ENCODE assay signal across 1 cellular context in the genomic region with DNA sequence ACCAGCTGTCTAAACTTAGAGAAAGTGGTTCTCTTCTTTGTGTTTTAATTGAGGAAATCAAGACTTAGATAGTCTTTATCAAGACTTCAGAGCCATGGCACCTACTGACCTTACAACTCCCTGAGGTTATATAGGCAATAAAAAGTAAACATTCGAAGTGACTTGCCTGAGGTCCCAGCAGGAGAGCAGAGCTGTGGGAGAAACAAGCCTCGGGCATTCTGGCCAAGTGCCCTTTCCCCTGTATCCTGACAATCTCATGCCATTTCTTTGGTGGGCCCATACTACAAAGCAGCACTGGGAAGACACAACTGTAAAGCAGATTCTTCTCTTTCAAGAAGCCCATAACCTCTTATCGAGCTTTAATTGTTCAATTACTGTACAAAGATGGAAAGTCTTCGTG.
TF ChIP-seq lines count a peak whose summit lies in the region.

No MANE protein-coding gene starts in this region.

TF ChIP-seq in HEK293, 187 proteins besides CTCF, POLR2A, EP300 and RAD21 (continued from another document and continues in another):
- TF ChIP-seq, protein P1, sequence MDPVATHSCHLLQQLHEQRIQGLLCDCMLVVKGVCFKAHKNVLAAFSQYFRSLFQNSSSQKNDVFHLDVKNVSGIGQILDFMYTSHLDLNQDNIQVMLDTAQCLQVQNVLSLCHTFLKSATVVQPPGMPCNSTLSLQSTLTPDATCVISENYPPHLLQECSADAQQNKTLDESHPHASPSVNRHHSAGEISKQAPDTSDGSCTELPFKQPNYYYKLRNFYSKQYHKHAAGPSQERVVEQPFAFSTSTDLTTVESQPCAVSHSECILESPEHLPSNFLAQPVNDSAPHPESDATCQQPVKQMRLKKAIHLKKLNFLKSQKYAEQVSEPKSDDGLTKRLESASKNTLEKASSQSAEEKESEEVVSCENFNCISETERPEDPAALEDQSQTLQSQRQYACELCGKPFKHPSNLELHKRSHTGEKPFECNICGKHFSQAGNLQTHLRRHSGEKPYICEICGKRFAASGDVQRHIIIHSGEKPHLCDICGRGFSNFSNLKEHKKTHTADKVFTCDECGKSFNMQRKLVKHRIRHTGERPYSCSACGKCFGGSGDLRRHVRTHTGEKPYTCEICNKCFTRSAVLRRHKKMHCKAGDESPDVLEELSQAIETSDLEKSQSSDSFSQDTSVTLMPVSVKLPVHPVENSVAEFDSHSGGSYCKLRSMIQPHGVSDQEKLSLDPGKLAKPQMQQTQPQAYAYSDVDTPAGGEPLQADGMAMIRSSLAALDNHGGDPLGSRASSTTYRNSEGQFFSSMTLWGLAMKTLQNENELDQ (tag by site-specific recombination; IDR thresholded peaks at IDR 0.05; ENCODE audit: low read depth): no peak
- no peak for TF ChIP-seq ZBTB17 (tag by site-specific recombination; IDR thresholded peaks at IDR 0.05)
- peak; percentile 73 for TF ChIP-seq FEZF1 (tag by site-specific recombination; IDR thresholded peaks at IDR 0.05)
- no peak for TF ChIP-seq ZNF169 (tag by site-specific recombination; IDR thresholded peaks at IDR 0.05)
- TF ChIP-seq, protein P2, sequence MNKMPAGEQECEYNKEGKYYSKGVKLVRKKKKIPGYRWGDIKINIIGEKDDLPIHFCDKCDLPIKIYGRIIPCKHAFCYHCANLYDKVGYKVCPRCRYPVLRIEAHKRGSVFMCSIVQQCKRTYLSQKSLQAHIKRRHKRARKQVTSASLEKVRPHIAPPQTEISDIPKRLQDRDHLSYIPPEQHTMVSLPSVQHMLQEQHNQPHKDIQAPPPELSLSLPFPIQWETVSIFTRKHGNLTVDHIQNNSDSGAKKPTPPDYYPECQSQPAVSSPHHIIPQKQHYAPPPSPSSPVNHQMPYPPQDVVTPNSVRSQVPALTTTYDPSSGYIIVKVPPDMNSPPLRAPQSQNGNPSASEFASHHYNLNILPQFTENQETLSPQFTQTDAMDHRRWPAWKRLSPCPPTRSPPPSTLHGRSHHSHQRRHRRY (tag by site-specific recombination; IDR thresholded peaks at IDR 0.05): no peak
- TF ChIP-seq ZNF623 (tag by site-specific recombination; IDR thresholded peaks at IDR 0.05): no peak
- TF ChIP-seq ZNF785 (tag by site-specific recombination; IDR thresholded peaks at IDR 0.05): no peak
- TF ChIP-seq SP7 (tag by site-specific recombination; IDR thresholded peaks at IDR 0.05): no peak
- TF ChIP-seq KLF8 (tag by site-specific recombination; IDR thresholded peaks at IDR 0.05): no peak
- TF ChIP-seq OSR2 (tag by site-specific recombination; IDR thresholded peaks at IDR 0.05): no peak
- no peak for TF ChIP-seq ZNF274 (IDR thresholded peaks at IDR 0.05; ENCODE audit: low read length)
- TF ChIP-seq ZNF274 (tag by site-specific recombination; IDR thresholded peaks at IDR 0.05; ENCODE audit: borderline replicate concordance): no peak
- TF ChIP-seq ZNF37A (tag by site-specific recombination; IDR thresholded peaks at IDR 0.05): no peak
- TF ChIP-seq, protein P3, sequence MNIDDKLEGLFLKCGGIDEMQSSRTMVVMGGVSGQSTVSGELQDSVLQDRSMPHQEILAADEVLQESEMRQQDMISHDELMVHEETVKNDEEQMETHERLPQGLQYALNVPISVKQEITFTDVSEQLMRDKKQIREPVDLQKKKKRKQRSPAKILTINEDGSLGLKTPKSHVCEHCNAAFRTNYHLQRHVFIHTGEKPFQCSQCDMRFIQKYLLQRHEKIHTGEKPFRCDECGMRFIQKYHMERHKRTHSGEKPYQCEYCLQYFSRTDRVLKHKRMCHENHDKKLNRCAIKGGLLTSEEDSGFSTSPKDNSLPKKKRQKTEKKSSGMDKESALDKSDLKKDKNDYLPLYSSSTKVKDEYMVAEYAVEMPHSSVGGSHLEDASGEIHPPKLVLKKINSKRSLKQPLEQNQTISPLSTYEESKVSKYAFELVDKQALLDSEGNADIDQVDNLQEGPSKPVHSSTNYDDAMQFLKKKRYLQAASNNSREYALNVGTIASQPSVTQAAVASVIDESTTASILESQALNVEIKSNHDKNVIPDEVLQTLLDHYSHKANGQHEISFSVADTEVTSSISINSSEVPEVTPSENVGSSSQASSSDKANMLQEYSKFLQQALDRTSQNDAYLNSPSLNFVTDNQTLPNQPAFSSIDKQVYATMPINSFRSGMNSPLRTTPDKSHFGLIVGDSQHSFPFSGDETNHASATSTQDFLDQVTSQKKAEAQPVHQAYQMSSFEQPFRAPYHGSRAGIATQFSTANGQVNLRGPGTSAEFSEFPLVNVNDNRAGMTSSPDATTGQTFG (tag by site-specific recombination; IDR thresholded peaks at IDR 0.05; ENCODE audit: borderline replicate concordance): no peak
- no peak for TF ChIP-seq ZSCAN16 (tag by site-specific recombination; IDR thresholded peaks at IDR 0.05)
- TF ChIP-seq TRIM28 (IDR thresholded peaks at IDR 0.05; ENCODE audit: borderline replicate concordance, low read length): no peak
- TF ChIP-seq ZNF423 (tag by site-specific recombination; IDR thresholded peaks at IDR 0.05): peak; percentile 42; the same call in 1 of the 2 replicates
- no peak for TF ChIP-seq ZNF596 (tag by site-specific recombination; IDR thresholded peaks at IDR 0.05)
- TF ChIP-seq, protein P4, sequence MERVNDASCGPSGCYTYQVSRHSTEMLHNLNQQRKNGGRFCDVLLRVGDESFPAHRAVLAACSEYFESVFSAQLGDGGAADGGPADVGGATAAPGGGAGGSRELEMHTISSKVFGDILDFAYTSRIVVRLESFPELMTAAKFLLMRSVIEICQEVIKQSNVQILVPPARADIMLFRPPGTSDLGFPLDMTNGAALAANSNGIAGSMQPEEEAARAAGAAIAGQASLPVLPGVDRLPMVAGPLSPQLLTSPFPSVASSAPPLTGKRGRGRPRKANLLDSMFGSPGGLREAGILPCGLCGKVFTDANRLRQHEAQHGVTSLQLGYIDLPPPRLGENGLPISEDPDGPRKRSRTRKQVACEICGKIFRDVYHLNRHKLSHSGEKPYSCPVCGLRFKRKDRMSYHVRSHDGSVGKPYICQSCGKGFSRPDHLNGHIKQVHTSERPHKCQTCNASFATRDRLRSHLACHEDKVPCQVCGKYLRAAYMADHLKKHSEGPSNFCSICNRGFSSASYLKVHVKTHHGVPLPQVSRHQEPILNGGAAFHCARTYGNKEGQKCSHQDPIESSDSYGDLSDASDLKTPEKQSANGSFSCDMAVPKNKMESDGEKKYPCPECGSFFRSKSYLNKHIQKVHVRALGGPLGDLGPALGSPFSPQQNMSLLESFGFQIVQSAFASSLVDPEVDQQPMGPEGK (tag by site-specific recombination; IDR thresholded peaks at IDR 0.05): no peak
- TF ChIP-seq ZNF350 (tag by site-specific recombination; IDR thresholded peaks at IDR 0.05): no peak
- TF ChIP-seq ZNF10 (tag by site-specific recombination; IDR thresholded peaks at IDR 0.05): no peak
- TF ChIP-seq SP2 (tag by site-specific recombination; IDR thresholded peaks at IDR 0.05): no peak
- TF ChIP-seq ZNF624 (tag by site-specific recombination; IDR thresholded peaks at IDR 0.05): no peak
- TF ChIP-seq ZNF830 (tag by site-specific recombination; IDR thresholded peaks at IDR 0.05; ENCODE audit: low read depth): no peak
- TF ChIP-seq, protein P5, sequence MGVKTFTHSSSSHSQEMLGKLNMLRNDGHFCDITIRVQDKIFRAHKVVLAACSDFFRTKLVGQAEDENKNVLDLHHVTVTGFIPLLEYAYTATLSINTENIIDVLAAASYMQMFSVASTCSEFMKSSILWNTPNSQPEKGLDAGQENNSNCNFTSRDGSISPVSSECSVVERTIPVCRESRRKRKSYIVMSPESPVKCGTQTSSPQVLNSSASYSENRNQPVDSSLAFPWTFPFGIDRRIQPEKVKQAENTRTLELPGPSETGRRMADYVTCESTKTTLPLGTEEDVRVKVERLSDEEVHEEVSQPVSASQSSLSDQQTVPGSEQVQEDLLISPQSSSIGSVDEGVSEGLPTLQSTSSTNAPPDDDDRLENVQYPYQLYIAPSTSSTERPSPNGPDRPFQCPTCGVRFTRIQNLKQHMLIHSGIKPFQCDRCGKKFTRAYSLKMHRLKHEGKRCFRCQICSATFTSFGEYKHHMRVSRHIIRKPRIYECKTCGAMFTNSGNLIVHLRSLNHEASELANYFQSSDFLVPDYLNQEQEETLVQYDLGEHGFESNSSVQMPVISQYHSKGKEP (tag by site-specific recombination; IDR thresholded peaks at IDR 0.05): no peak; the same call in 1 of the 2 replicates
- TF ChIP-seq ZBTB48 (tag by site-specific recombination; IDR thresholded peaks at IDR 0.05): no peak
- TF ChIP-seq, protein P6, sequence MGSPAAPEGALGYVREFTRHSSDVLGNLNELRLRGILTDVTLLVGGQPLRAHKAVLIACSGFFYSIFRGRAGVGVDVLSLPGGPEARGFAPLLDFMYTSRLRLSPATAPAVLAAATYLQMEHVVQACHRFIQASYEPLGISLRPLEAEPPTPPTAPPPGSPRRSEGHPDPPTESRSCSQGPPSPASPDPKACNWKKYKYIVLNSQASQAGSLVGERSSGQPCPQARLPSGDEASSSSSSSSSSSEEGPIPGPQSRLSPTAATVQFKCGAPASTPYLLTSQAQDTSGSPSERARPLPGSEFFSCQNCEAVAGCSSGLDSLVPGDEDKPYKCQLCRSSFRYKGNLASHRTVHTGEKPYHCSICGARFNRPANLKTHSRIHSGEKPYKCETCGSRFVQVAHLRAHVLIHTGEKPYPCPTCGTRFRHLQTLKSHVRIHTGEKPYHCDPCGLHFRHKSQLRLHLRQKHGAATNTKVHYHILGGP (tag by site-specific recombination; IDR thresholded peaks at IDR 0.05): no peak
- TF ChIP-seq, protein P7, sequence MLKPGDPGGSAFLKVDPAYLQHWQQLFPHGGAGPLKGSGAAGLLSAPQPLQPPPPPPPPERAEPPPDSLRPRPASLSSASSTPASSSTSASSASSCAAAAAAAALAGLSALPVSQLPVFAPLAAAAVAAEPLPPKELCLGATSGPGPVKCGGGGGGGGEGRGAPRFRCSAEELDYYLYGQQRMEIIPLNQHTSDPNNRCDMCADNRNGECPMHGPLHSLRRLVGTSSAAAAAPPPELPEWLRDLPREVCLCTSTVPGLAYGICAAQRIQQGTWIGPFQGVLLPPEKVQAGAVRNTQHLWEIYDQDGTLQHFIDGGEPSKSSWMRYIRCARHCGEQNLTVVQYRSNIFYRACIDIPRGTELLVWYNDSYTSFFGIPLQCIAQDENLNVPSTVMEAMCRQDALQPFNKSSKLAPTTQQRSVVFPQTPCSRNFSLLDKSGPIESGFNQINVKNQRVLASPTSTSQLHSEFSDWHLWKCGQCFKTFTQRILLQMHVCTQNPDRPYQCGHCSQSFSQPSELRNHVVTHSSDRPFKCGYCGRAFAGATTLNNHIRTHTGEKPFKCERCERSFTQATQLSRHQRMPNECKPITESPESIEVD (tag by site-specific recombination; IDR thresholded peaks at IDR 0.05): peak; percentile 59
- TF ChIP-seq ZNF16 (tag by site-specific recombination; IDR thresholded peaks at IDR 0.05; ENCODE audit: low read depth): no peak
- peak; percentile 85; the same call in 1 of the 2 replicates for TF ChIP-seq HOXD13 (CRISPR knock-in tag; IDR thresholded peaks at IDR 0.05; ENCODE audit: borderline replicate concordance)
- no peak for TF ChIP-seq BCL11B (tag by site-specific recombination; IDR thresholded peaks at IDR 0.05; ENCODE audit: low read depth)
- no peak for TF ChIP-seq ZNF114 (tag by site-specific recombination; IDR thresholded peaks at IDR 0.05)
- no peak for TF ChIP-seq ZNF24 (tag by site-specific recombination; IDR thresholded peaks at IDR 0.05)
- TF ChIP-seq, protein P8, sequence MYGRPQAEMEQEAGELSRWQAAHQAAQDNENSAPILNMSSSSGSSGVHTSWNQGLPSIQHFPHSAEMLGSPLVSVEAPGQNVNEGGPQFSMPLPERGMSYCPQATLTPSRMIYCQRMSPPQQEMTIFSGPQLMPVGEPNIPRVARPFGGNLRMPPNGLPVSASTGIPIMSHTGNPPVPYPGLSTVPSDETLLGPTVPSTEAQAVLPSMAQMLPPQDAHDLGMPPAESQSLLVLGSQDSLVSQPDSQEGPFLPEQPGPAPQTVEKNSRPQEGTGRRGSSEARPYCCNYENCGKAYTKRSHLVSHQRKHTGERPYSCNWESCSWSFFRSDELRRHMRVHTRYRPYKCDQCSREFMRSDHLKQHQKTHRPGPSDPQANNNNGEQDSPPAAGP (tag by site-specific recombination; IDR thresholded peaks at IDR 0.05): no peak
- no peak for TF ChIP-seq ZNF140 (tag by site-specific recombination; IDR thresholded peaks at IDR 0.05)
- TF ChIP-seq GLIS1 (tag by site-specific recombination; IDR thresholded peaks at IDR 0.05): no peak
- no peak for TF ChIP-seq ZFP41 (tag by site-specific recombination; IDR thresholded peaks at IDR 0.05; ENCODE audit: borderline replicate concordance)
- no peak for TF ChIP-seq ZNF792 (tag by site-specific recombination; IDR thresholded peaks at IDR 0.05)
- TF ChIP-seq ZNF157 (tag by site-specific recombination; IDR thresholded peaks at IDR 0.05): no peak
- no peak for TF ChIP-seq YY1 (tag by site-specific recombination; IDR thresholded peaks at IDR 0.05)
- TF ChIP-seq, protein P9, sequence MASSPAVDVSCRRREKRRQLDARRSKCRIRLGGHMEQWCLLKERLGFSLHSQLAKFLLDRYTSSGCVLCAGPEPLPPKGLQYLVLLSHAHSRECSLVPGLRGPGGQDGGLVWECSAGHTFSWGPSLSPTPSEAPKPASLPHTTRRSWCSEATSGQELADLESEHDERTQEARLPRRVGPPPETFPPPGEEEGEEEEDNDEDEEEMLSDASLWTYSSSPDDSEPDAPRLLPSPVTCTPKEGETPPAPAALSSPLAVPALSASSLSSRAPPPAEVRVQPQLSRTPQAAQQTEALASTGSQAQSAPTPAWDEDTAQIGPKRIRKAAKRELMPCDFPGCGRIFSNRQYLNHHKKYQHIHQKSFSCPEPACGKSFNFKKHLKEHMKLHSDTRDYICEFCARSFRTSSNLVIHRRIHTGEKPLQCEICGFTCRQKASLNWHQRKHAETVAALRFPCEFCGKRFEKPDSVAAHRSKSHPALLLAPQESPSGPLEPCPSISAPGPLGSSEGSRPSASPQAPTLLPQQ (tag by site-specific recombination; IDR thresholded peaks at IDR 0.05): peak; percentile 79
- TF ChIP-seq ZNF660 (tag by site-specific recombination; IDR thresholded peaks at IDR 0.05): no peak
- no peak for TF ChIP-seq SP3 (tag by site-specific recombination; IDR thresholded peaks at IDR 0.05)
- TF ChIP-seq KLF1 (tag by site-specific recombination; IDR thresholded peaks at IDR 0.05): no peak
- no peak for TF ChIP-seq ZNF555 (tag by site-specific recombination; conservative IDR thresholded peaks at IDR 0.05)
- TF ChIP-seq, protein P10, sequence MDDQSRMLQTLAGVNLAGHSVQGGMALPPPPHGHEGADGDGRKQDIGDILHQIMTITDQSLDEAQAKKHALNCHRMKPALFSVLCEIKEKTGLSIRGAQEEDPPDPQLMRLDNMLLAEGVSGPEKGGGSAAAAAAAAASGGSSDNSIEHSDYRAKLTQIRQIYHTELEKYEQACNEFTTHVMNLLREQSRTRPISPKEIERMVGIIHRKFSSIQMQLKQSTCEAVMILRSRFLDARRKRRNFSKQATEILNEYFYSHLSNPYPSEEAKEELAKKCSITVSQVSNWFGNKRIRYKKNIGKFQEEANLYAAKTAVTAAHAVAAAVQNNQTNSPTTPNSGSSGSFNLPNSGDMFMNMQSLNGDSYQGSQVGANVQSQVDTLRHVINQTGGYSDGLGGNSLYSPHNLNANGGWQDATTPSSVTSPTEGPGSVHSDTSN (CRISPR knock-in tag; IDR thresholded peaks at IDR 0.05): no peak
- peak; percentile 27; the same call in 1 of the 2 replicates for TF ChIP-seq ZNF843 (tag by site-specific recombination; IDR thresholded peaks at IDR 0.05)
- TF ChIP-seq ZEB2 (tag by site-specific recombination; IDR thresholded peaks at IDR 0.05): no peak
- TF ChIP-seq ZSCAN23 (tag by site-specific recombination; IDR thresholded peaks at IDR 0.05): no peak
- peak; percentile 59; the same call in 1 of the 2 replicates for TF ChIP-seq ZNF664 (tag by site-specific recombination; IDR thresholded peaks at IDR 0.05)
- no peak for TF ChIP-seq ZNF394 (tag by site-specific recombination; IDR thresholded peaks at IDR 0.05; ENCODE audit: borderline replicate concordance)
- TF ChIP-seq ZNF184 (tag by site-specific recombination; IDR thresholded peaks at IDR 0.05): no peak
